In genomic region chr19:44577566-44577874, GRCh38 we compare ENCODE assay signal across 28 cellular contexts. TPM values are rescaled to one million over a fixed set of nuclear protein-coding genes. Genes with fewer than 3 reads are reported as not detected.
"Had no signal": no experiment of that assay in that cellular context is flagged by ENCODE, and none has a peak within 500 bp of the region (broad histone marks: within the 10 kb centered on the region; RNA-seq: fewer than 3 reads in every experiment).

No MANE protein-coding gene starts in this region.

- H3K4me1 ChIP-seq: ascending aorta, breast epithelium, esophagus muscularis mucosa, foreskin keratinocyte had no signal

- H3K9me3 Mint-ChIP-seq: activated naive CD4-positive, alpha-beta T cell treated with anti-CD3 and anti-CD28 coated beads, Interleukin-2, amount 50 U/mL, for 72 hours; activated T-cell treated with anti-CD3 and anti-CD28 coated beads, Interleukin-2, amount 50 U/mL, for 72 hours had no signal

- H3K27ac ChIP-seq: ascending aorta, breast epithelium, cardiac muscle cell, coronary artery, dorsolateral prefrontal cortex, esophagus muscularis mucosa, foreskin keratinocyte, WERI-Rb-1 had no signal

- ATAC-seq: activated CD4-positive, CD25-positive, alpha-beta regulatory T cell treated with anti-CD3 and anti-CD28 coated beads, Interleukin-2, amount 50 U/mL, for 24 hours; T-helper 17 cell had no signal

- H3K27ac Mint-ChIP-seq: activated B cell treated with CpG ODN at 0.5 μM for 24 hours; activated CD4-positive, alpha-beta memory T cell treated with anti-CD3 and anti-CD28 coated beads for 36 hours; activated CD8-positive, alpha-beta T cell treated with anti-CD3 and anti-CD28 coated beads, Interleukin-2, amount 10 ng/mL, durations not matched to agents 7 days and 5 days; activated naive CD4-positive, alpha-beta T cell treated with anti-CD3 and anti-CD28 coated beads, Interleukin-2, amount 10 ng/mL, durations not matched to agents 7 days and 5 days; activated naive CD8-positive, alpha-beta T cell treated with anti-CD3 and anti-CD28 coated beads, Interleukin-2, amount 10 ng/mL, durations not matched to agents 7 days and 5 days; activated T-cell treated with anti-CD3 and anti-CD28 coated beads, Interleukin-2, amount 50 U/mL, for 24 hours; activated T-cell treated with anti-CD3 and anti-CD28 coated beads, Interleukin-2, amount 50 U/mL, for 72 hours; brain; dendritic cell treated with granulocyte-macrophage colony-stimulating factor and Interleukin-4, amounts not matched to agents 40 ng/mL and 50 ng/mL, for 4 days; T-helper 17 cell; T-helper 2 cell treated with Interferon-gamma antibody and Interleukin-4, amounts not matched to agents 5 μg/mL and 100 μg/mL, for 36 hours had no signal

- H3K4me3 ChIP-seq: ascending aorta, breast epithelium, cardiac muscle cell, coronary artery, dorsolateral prefrontal cortex, esophagus muscularis mucosa had no signal

- H3K9me3 ChIP-seq: ascending aorta, esophagus muscularis mucosa had no signal

- H3K36me3 Mint-ChIP-seq: activated CD4-positive, alpha-beta memory T cell treated with anti-CD3 and anti-CD28 coated beads for 36 hours; activated naive CD4-positive, alpha-beta T cell treated with anti-CD3 and anti-CD28 coated beads, Interleukin-2, amount 10 ng/mL, durations not matched to agents 7 days and 5 days; activated naive CD4-positive, alpha-beta T cell treated with anti-CD3 and anti-CD28 coated beads, Interleukin-2, amount 50 U/mL, for 72 hours; activated naive CD8-positive, alpha-beta T cell treated with anti-CD3 and anti-CD28 coated beads, Interleukin-2, amount 10 ng/mL, durations not matched to agents 7 days and 5 days; brain had no signal

- H3K4me1 Mint-ChIP-seq: activated B cell treated with CpG ODN at 0.5 μM for 24 hours; activated naive CD4-positive, alpha-beta T cell treated with anti-CD3 and anti-CD28 coated beads, Interleukin-2, amount 10 ng/mL, durations not matched to agents 7 days and 5 days; activated naive CD8-positive, alpha-beta T cell treated with anti-CD3 and anti-CD28 coated beads, Interleukin-2, amount 10 ng/mL, durations not matched to agents 7 days and 5 days; brain; T-helper 17 cell had no signal

- H3K36me3 ChIP-seq: ascending aorta, breast epithelium, cardiac muscle cell, esophagus muscularis mucosa, WERI-Rb-1 had no signal

- H3K4me3 Mint-ChIP-seq: activated B cell treated with CpG ODN at 0.5 μM for 24 hours; activated CD4-positive, alpha-beta memory T cell treated with anti-CD3 and anti-CD28 coated beads for 36 hours; activated CD8-positive, alpha-beta T cell treated with anti-CD3 and anti-CD28 coated beads, Interleukin-2, amount 10 ng/mL, durations not matched to agents 7 days and 5 days; activated naive CD4-positive, alpha-beta T cell treated with anti-CD3 and anti-CD28 coated beads, Interleukin-2, amount 10 ng/mL, durations not matched to agents 7 days and 5 days; activated naive CD8-positive, alpha-beta T cell treated with anti-CD3 and anti-CD28 coated beads, Interleukin-2, amount 10 ng/mL, durations not matched to agents 7 days and 5 days; activated T-cell treated with anti-CD3 and anti-CD28 coated beads, Interleukin-2, amount 50 U/mL, for 24 hours; activated T-cell treated with anti-CD3 and anti-CD28 coated beads, Interleukin-2, amount 50 U/mL, for 72 hours; brain; dendritic cell treated with granulocyte-macrophage colony-stimulating factor and Interleukin-4, amounts not matched to agents 40 ng/mL and 50 ng/mL, for 4 days; T-helper 17 cell; T-helper 2 cell treated with Interferon-gamma antibody and Interleukin-4, amounts not matched to agents 5 μg/mL and 100 μg/mL, for 36 hours had no signal

- H3K27me3 ChIP-seq: ascending aorta, cardiac muscle cell had no signal

- DNase-seq: activated B cell treated with CpG ODN at 0.5 μM for 24 hours; activated gamma-delta T cell; activated naive CD4-positive, alpha-beta T cell; activated naive CD8-positive, alpha-beta T cell treated with anti-CD3 and anti-CD28 coated beads, Interleukin-2, amount 10 ng/mL, durations not matched to agents 7 days and 5 days; activated T-cell treated with anti-CD3 and anti-CD28 coated beads for 4 hours; activated T-cell treated with anti-CD3 and anti-CD28 coated beads, Interleukin-2, amount 50 U/mL, for 24 hours; central memory CD4-positive, alpha-beta T cell; cerebellar nuclear complex; dorsolateral prefrontal cortex; effector memory CD4-positive, alpha-beta T cell; T-helper 17 cell; T1000 had no signal

RNA-seq across cellular contexts. Expression of gene IGSF23, which starts 35.8 kb away (rescaled TPM):
- total RNA-seq: activated B cell treated with CpG ODN at 0.5 μM for 24 hours; activated CD4-positive, alpha-beta memory T cell treated with anti-CD3 and anti-CD28 coated beads for 36 hours; activated CD8-positive, alpha-beta T cell treated with anti-CD3 and anti-CD28 coated beads, Interleukin-2, amount 10 ng/mL, durations not matched to agents 7 days and 5 days; activated naive CD4-positive, alpha-beta T cell treated with anti-CD3 and anti-CD28 coated beads, Interleukin-2, amount 50 U/mL, for 72 hours; activated naive CD8-positive, alpha-beta T cell treated with anti-CD3 and anti-CD28 coated beads, Interleukin-2, amount 10 ng/mL, durations not matched to agents 7 days and 5 days; activated T-cell treated with anti-CD3 and anti-CD28 coated beads, Interleukin-2, amount 50 U/mL, for 72 hours; ascending aorta; breast epithelium; cardiac muscle cell; dorsolateral prefrontal cortex; esophagus muscularis mucosa; foreskin keratinocyte; T-helper 17 cell had no signal
- polyA plus RNA-seq: cardiac muscle cell, foreskin keratinocyte had no signal

RNA-seq across cellular contexts. Expression of gene CEACAM20, which starts 48.0 kb away (rescaled TPM):
- total RNA-seq: activated B cell treated with CpG ODN at 0.5 μM for 24 hours; activated CD4-positive, alpha-beta memory T cell treated with anti-CD3 and anti-CD28 coated beads for 36 hours; activated CD8-positive, alpha-beta T cell treated with anti-CD3 and anti-CD28 coated beads, Interleukin-2, amount 10 ng/mL, durations not matched to agents 7 days and 5 days; activated naive CD4-positive, alpha-beta T cell treated with anti-CD3 and anti-CD28 coated beads, Interleukin-2, amount 50 U/mL, for 72 hours; activated naive CD8-positive, alpha-beta T cell treated with anti-CD3 and anti-CD28 coated beads, Interleukin-2, amount 10 ng/mL, durations not matched to agents 7 days and 5 days; activated T-cell treated with anti-CD3 and anti-CD28 coated beads, Interleukin-2, amount 50 U/mL, for 72 hours; ascending aorta; cardiac muscle cell; esophagus muscularis mucosa; foreskin keratinocyte; T-helper 17 cell had no signal
- polyA plus RNA-seq: cardiac muscle cell, foreskin keratinocyte had no signal
